In the genomic region with DNA sequence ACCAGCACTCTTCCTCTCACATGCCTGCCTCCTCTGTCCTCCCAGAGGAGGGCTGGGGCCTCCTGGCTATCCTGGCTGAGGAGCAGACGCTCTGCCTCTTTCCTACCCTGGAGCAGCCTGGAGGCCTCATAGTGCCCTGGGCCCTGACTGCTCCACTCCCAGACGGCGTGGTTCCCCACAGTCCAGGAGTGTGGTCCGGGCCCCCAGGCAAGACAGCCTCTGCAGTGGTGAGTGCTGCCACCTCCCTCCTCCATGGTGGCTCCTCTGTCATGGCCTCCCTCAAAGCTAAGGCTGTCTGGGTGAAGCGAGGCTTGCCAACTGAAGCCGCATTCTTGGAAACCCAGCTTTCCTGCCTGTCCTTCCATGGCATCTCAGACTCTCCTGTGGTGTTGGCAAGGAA, we compare ENCODE assay signal across 19 cellular contexts. TPM values are rescaled to one million over a fixed set of nuclear protein-coding genes. Genes with fewer than 3 reads are reported as not detected.
DNase-seq lines count a peak whose midpoint lies in the region; ATAC-seq and TF ChIP-seq lines count a peak whose summit lies in the region.
"Had no signal": no experiment of that assay in that cellular context is flagged by ENCODE, and none has a peak within 500 bp of the region (broad histone marks: within the 10 kb centered on the region; RNA-seq: fewer than 3 reads in every experiment).

No MANE protein-coding gene starts in this region.

- no peaks in the 10 kb centered on the region for H3K79me2 ChIP-seq in smooth muscle cell (ENCODE audit: low read depth)

- no peaks in the 10 kb centered on the region for H4K20me1 ChIP-seq in smooth muscle cell (ENCODE audit: low read depth)

- H3K27me3 ChIP-seq in right atrium auricular region (no peaks in the 10 kb centered on the region), smooth muscle cell (ENCODE audit: low read depth) (no peaks in the 10 kb centered on the region)

- H3K9ac ChIP-seq in smooth muscle cell (ENCODE audit: low read depth), result no peak overlapping the region

- no peaks in the 10 kb centered on the region for H3K4me1 Mint-ChIP-seq in osteocyte (ENCODE audit: unreplicated experiment)
- H3K4me1 Mint-ChIP-seq: CD8-positive, alpha-beta memory T cell; GM23338 had no signal

- peaks cover 0 to 6% of the 10 kb centered on the region in 2 donors for H3K9me3 ChIP-seq in right atrium auricular region
- H3K9me3 ChIP-seq in smooth muscle cell (replicated peaks; ENCODE audit: low read depth), result no peaks in the 10 kb centered on the region
- H3K9me3 ChIP-seq: A549 had no signal

- H3K36me3 ChIP-seq in right atrium auricular region (no peaks in the 10 kb centered on the region), smooth muscle cell (ENCODE audit: low read depth) (no peaks in the 10 kb centered on the region)

- H3K36me3 Mint-ChIP-seq in osteocyte (ENCODE audit: unreplicated experiment), result no peaks in the 10 kb centered on the region

- H3K27ac ChIP-seq in right atrium auricular region (no peak overlapping the region), coronary artery (no peak overlapping the region), smooth muscle cell (ENCODE audit: low read depth) (no peak overlapping the region)
- H3K27ac ChIP-seq: 22Rv1, A549 had no signal

- intact Hi-C loops in Right ventricle myocardium inferior (cut with DNase I), result no loop called here

- H3K27ac Mint-ChIP-seq in osteocyte (ENCODE audit: unreplicated experiment), result no peak overlapping the region
- H3K27ac Mint-ChIP-seq: CD8-positive, alpha-beta memory T cell; GM23338; HFFc6 had no signal

- TF ChIP-seq CTCF in right atrium auricular region (IDR thresholded peaks at IDR 0.05) (no peak), coronary artery (IDR thresholded peaks at IDR 0.05) (no peak), osteocyte (IDR thresholded peaks at IDR 0.05) (no peak), smooth muscle cell (IDR thresholded peaks at IDR 0.05; ENCODE audit: borderline replicate concordance, insufficient read depth, poor library complexity, severe bottlenecking) (no peak)

- no peaks in the 10 kb centered on the region for H3K27me3 Mint-ChIP-seq in osteocyte (ENCODE audit: unreplicated experiment)

- H3K4me1 ChIP-seq in right atrium auricular region (no peaks in the 10 kb centered on the region), smooth muscle cell (ENCODE audit: low read depth) (no peaks in the 10 kb centered on the region)
- H3K4me1 ChIP-seq: A549 had no signal

- DNase-seq in right atrium auricular region (ENCODE audit: low spot score), result peak; percentile 40
- no peak for DNase-seq in Right ventricle myocardium inferior (ENCODE audit: missing footprints)
- DNase-seq in coronary artery (ENCODE audit: low spot score), result peak; percentile 53
- peak; percentile 77 for DNase-seq in osteocyte (ENCODE audit: extremely low spot score, unreplicated experiment)
- no peak for DNase-seq in SIG-M5 treated with dmso at 0.1 percent for 504 hours (lab: John Stamatoyannopoulos, UW; ENCODE audit: unreplicated experiment)
- no peak for DNase-seq in smooth muscle cell (lab: John Stamatoyannopoulos, UW; ENCODE audit: unreplicated experiment)
- DNase-seq in NCI-H1694 treated with DMSO at 0.1 percent for 48 hours (lab: John Stamatoyannopoulos, UW), result no peak
- DNase-seq: AML-193; CD8-positive, alpha-beta memory T cell; COR-L47; H7; HFFc6; IMR-90 had no signal

- no peak overlapping the region for H3K4me3 Mint-ChIP-seq in osteocyte (ENCODE audit: unreplicated experiment)
- H3K4me3 Mint-ChIP-seq: CD8-positive, alpha-beta memory T cell; GM23338; HFFc6 had no signal

- no peak overlapping the region for H2AFZ ChIP-seq in smooth muscle cell (ENCODE audit: low read depth)
- H2AFZ ChIP-seq: GM23338 had no signal

- no peak overlapping the region for H3K4me2 ChIP-seq in smooth muscle cell
- H3K4me2 ChIP-seq: A549, GM23338 had no signal

- ATAC-seq in Right ventricle myocardium inferior (no peak), HG02623 (IDR thresholded peaks at IDR 0.05; ENCODE audit: unreplicated experiment) (no peak)
- ATAC-seq: A549, GM23338, HCT116 had no signal

- H3K4me3 ChIP-seq in right atrium auricular region (no peak overlapping the region), coronary artery (no peak overlapping the region), smooth muscle cell (no peak overlapping the region)
- H3K4me3 ChIP-seq: A549, GM23338 had no signal

- H3K9me3 Mint-ChIP-seq in osteocyte (ENCODE audit: unreplicated experiment), result peaks cover 35% of the 10 kb centered on the region

- H3F3A ChIP-seq in smooth muscle cell (ENCODE audit: low read depth), result no peaks in the 10 kb centered on the region

- 74% methylated on average over 6 of the region's 6 CpGs for WGBS in smooth muscle cell (ENCODE audit: low lambda C conversion rate)

RNA-seq across cellular contexts. Expression of a gene that starts 19.8 kb away (rescaled TPM):
- total RNA-seq in right atrium auricular region, result not detected
- not detected for total RNA-seq in Right ventricle myocardium inferior
- total RNA-seq in osteocyte, result not detected in 2 replicates
- not detected in 2 replicates for total RNA-seq in smooth muscle cell
- not detected in 2 replicates for polyA plus RNA-seq in smooth muscle cell
- total RNA-seq: CD8-positive, alpha-beta memory T cell; HFFc6; IMR-90 had no signal
- polyA plus RNA-seq: A549; BJ; CD8-positive, alpha-beta memory T cell; IMR-90 had no signal

Comparison
In these comparisons a context has a peak if more than half of its experiments do, and no peak if none do; other contexts are left out.
1. DNase-seq: peak in right atrium auricular region (single experiment), coronary artery (single experiment) and osteocyte (single experiment); none in Right ventricle myocardium inferior (single experiment), SIG-M5 treated with dmso at 0.1 percent for 504 hours (single experiment), smooth muscle cell (single experiment) and NCI-H1694 treated with DMSO at 0.1 percent for 48 hours (single experiment).